1 cellular context compared by ENCODE assay signal in the genomic region with DNA sequence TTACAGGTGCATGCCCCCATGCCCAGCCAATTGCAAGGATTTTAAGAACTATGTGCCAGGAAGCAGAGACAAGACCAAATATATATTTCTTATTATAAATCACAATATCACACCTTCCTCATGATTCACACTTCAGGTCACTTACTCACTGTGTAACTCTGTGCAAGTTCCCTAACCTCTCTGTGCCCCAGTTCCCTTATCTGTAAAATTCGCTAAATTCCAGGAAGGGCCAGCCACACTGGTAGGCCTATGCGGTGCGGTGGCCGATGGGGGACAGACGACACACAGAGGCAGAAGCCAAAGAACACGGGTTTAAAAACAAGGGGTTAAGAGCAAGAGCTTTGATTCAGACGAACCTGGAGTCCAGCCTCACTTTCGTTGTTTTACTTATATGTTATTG.
TF ChIP-seq lines count a peak whose summit lies in the region.

No MANE protein-coding gene starts in this region.

TF ChIP-seq in GM23338, 12 proteins besides CTCF, POLR2A, EP300 and RAD21 (continued from another document):
- TF ChIP-seq ZNF462 (CRISPR knock-in tag; IDR thresholded peaks at IDR 0.05) (no peak), STAT1 (IDR thresholded peaks at IDR 0.05; ENCODE audit: unreplicated experiment) (no peak), NANOG (IDR thresholded peaks at IDR 0.05; ENCODE audit: borderline replicate concordance) (no peak), EZH2 (IDR thresholded peaks at IDR 0.05; ENCODE audit: low read depth, unreplicated experiment) (no peak), JUNB (IDR thresholded peaks at IDR 0.05; ENCODE audit: unreplicated experiment) (no peak), ZNF331 (CRISPR knock-in tag; IDR thresholded peaks at IDR 0.05; ENCODE audit: low read depth) (no peak), ZNF114 (CRISPR knock-in tag; IDR thresholded peaks at IDR 0.05) (no peak)
